ENCODE assay signal across 26 cellular contexts in genomic region chr20:14706555-14706954, GRCh38.
"Had no signal": no experiment of that assay in that cellular context is flagged by ENCODE, and none has a peak within 500 bp of the region (broad histone marks: within the 10 kb centered on the region; RNA-seq: fewer than 3 reads in every experiment).

No MANE protein-coding gene starts in this region.

- H3K4me2 ChIP-seq: KMS-11 had no signal

- H3K9me3 ChIP-seq: Peyer's patch had no signal

- H3K36me3 ChIP-seq: Peyer's patch had no signal

- H3K4me1 Mint-ChIP-seq: activated CD4-positive, alpha-beta T cell treated with anti-CD3 and anti-CD28 coated beads, Interleukin-2, amount 10 ng/mL, durations not matched to agents 7 days and 5 days; activated naive CD8-positive, alpha-beta T cell treated with anti-CD3 and anti-CD28 coated beads, Interleukin-2, amount 50 U/mL, for 24 hours; central memory CD8-positive, alpha-beta T cell; T-cell had no signal

- H3K27me3 ChIP-seq: Peyer's patch had no signal

- H3K27ac Mint-ChIP-seq: activated CD4-positive, alpha-beta memory T cell treated with anti-CD3 and anti-CD28 coated beads for 36 hours; activated CD4-positive, alpha-beta T cell treated with anti-CD3 and anti-CD28 coated beads, Interleukin-2, amount 10 ng/mL, durations not matched to agents 7 days and 5 days; activated naive CD4-positive, alpha-beta T cell treated with anti-CD3 and anti-CD28 coated beads, Interleukin-2, amount 50 U/mL, for 72 hours; activated naive CD8-positive, alpha-beta T cell treated with anti-CD3 and anti-CD28 coated beads, Interleukin-2, amount 50 U/mL, for 24 hours; T-cell had no signal

- H3K9ac ChIP-seq: KMS-11 had no signal

- H3K27ac ChIP-seq: KMS-11, Peyer's patch, VCaP had no signal

- H3K9me3 Mint-ChIP-seq: activated naive CD8-positive, alpha-beta T cell treated with anti-CD3 and anti-CD28 coated beads, Interleukin-2, amount 50 U/mL, for 24 hours; brain had no signal

- H3K27me3 Mint-ChIP-seq: activated CD4-positive, alpha-beta memory T cell treated with anti-CD3 and anti-CD28 coated beads for 36 hours; activated CD4-positive, alpha-beta T cell treated with anti-CD3 and anti-CD28 coated beads, Interleukin-2, amount 10 ng/mL, durations not matched to agents 7 days and 5 days; activated naive CD8-positive, alpha-beta T cell treated with anti-CD3 and anti-CD28 coated beads, Interleukin-2, amount 50 U/mL, for 24 hours; central memory CD8-positive, alpha-beta T cell; T-cell had no signal

- H3K36me3 Mint-ChIP-seq: activated CD4-positive, alpha-beta memory T cell treated with anti-CD3 and anti-CD28 coated beads for 36 hours; activated naive CD4-positive, alpha-beta T cell treated with anti-CD3 and anti-CD28 coated beads, Interleukin-2, amount 50 U/mL, for 72 hours; brain; T-cell had no signal

- ATAC-seq: activated naive CD4-positive, alpha-beta T cell treated with anti-CD3 and anti-CD28 coated beads, Interleukin-2, amount 50 U/mL, for 72 hours; activated naive CD8-positive, alpha-beta T cell treated with anti-CD3 and anti-CD28 coated beads, Interleukin-2, amount 50 U/mL, for 24 hours; activated T-cell treated with anti-CD3 and anti-CD28 coated beads, Interleukin-2, amount 50 U/mL, for 4 hours; T-cell had no signal

- DNase-seq: activated CD4-positive, alpha-beta memory T cell treated with anti-CD3 and anti-CD28 coated beads for 36 hours; activated CD4-positive, alpha-beta T cell treated with anti-CD3 and anti-CD28 coated beads, Interleukin-2, amount 10 ng/mL, durations not matched to agents 7 days and 5 days; activated CD4-positive, CD25-positive, alpha-beta regulatory T cell; activated CD8-positive, alpha-beta memory T cell treated with anti-CD3 and anti-CD28 coated beads for 24 hours; activated effector memory CD4-positive, alpha-beta T cell treated with anti-CD3 and anti-CD28 coated beads, Interleukin-2, amount 50 U/mL, for 16 hours; activated naive CD4-positive, alpha-beta T cell treated with Interleukin-2 at 50 U/mL for 16 hours; activated naive CD8-positive, alpha-beta T cell treated with anti-CD3 and anti-CD28 coated beads, Interleukin-2, amount 50 U/mL, for 24 hours; activated T-cell treated with anti-CD3 and anti-CD28 coated beads, Interleukin-2, amount 50 U/mL, for 4 hours; amniotic stem cell; NCI-H1092; NCI-H1417; NCI-H1694; NCI-H2029 treated with DMSO at 0.1 percent for 48 hours; NCI-H510A treated with DMSO at 0.1 percent for 48 hours; NCI-H69; NK-92 treated with Interleukin-12 subunit alpha and Interleukin-12 subunit beta, amount 100 ng/mL, for 24 hours; Peyer's patch; SHP77 treated with DMSO at 0.1 percent for 48 hours; T-cell; T-helper 2 cell; T1000 had no signal

- H3K4me3 ChIP-seq: Peyer's patch had no signal

- H3K4me3 Mint-ChIP-seq: activated CD4-positive, alpha-beta memory T cell treated with anti-CD3 and anti-CD28 coated beads for 36 hours; activated CD4-positive, alpha-beta T cell treated with anti-CD3 and anti-CD28 coated beads, Interleukin-2, amount 10 ng/mL, durations not matched to agents 7 days and 5 days; activated naive CD8-positive, alpha-beta T cell treated with anti-CD3 and anti-CD28 coated beads, Interleukin-2, amount 50 U/mL, for 24 hours; activated T-cell treated with anti-CD3 and anti-CD28 coated beads, Interleukin-2, amount 50 U/mL, for 4 hours; brain; central memory CD8-positive, alpha-beta T cell; T-cell had no signal
